In the genomic region with DNA sequence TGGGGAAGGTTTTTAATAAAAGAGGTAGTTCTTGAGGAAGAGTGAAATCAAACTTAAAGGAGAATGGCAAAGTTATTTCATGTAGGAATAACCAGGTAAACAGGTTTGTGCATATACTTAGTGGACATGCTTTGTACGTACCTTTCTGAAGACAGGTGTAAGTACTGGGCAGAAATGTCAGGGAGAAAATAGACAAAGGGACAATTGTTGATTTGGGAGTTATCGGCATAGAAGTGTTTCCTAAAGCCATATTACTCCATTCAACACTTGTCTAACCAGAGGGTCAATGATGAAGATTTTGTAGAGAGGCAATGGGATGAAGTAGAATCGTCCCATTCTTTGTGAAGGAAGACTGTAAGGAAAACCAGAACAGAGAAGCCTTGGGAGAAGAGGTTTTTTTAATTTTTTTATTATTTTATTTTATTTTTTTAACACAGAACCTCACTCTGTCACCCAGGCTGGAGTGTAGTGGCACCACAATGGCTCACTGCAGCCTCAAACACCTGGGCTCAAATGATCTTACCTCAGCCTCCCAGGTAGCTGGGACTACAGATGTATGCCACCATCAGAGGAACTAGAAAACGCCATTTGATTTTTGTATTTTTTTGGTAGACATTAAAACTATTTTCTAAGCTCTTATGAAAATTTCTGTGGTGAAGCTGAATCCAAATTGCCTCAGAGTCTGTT, we compare ENCODE assay signal across 13 cellular contexts.
"Had no signal": no experiment of that assay in that cellular context is flagged by ENCODE, and none has a peak within 500 bp of the region (broad histone marks: within the 10 kb centered on the region; RNA-seq: fewer than 3 reads in every experiment).

No MANE protein-coding gene starts in this region.

- H3K4me3 ChIP-seq: ascending aorta, colonic mucosa, gastroesophageal sphincter, neural progenitor cell, skin epidermis, thyroid gland had no signal

- H3K4me1 ChIP-seq: colonic mucosa had no signal

- H3K27ac ChIP-seq: ascending aorta, colonic mucosa, gastroesophageal sphincter, neural progenitor cell, parathyroid adenoma, thyroid gland had no signal

- H3K4me2 ChIP-seq: neural progenitor cell had no signal

- ATAC-seq: gastroesophageal sphincter had no signal

- H2AFZ ChIP-seq: neural progenitor cell, parathyroid adenoma had no signal

- H3K27me3 ChIP-seq: ascending aorta, colonic mucosa, gastroesophageal sphincter, neural progenitor cell, thyroid gland had no signal

- H3K9ac ChIP-seq: neural progenitor cell, parathyroid adenoma had no signal

- DNase-seq: activated CD8-positive, alpha-beta memory T cell treated with anti-CD3 and anti-CD28 coated beads, Interleukin-2, amount 10 ng/mL, durations not matched to agents 7 days and 5 days; activated gamma-delta T cell; activated naive CD8-positive, alpha-beta T cell treated with anti-CD3 and anti-CD28 coated beads, Interleukin-2, amount 10 ng/mL, durations not matched to agents 7 days and 5 days; activated T-cell treated with anti-CD3 and anti-CD28 coated beads, Interleukin-2, amount 50 U/mL, for 48 hours; kidney; mesendoderm; thyroid gland had no signal

- H3K9me3 ChIP-seq: ascending aorta, colonic mucosa, gastroesophageal sphincter, thyroid gland had no signal

- H3K36me3 ChIP-seq: ascending aorta, colonic mucosa, gastroesophageal sphincter, neural progenitor cell, thyroid gland had no signal
